ENCODE assay signal across 15 cellular contexts in genomic region chr1:8418301-8418700, GRCh38.
DNase-seq lines count a peak whose midpoint lies in the region; ATAC-seq and TF ChIP-seq lines count a peak whose summit lies in the region.
"Had no signal": no experiment of that assay in that cellular context is flagged by ENCODE, and none has a peak within 500 bp of the region (broad histone marks: within the 10 kb centered on the region; RNA-seq: fewer than 3 reads in every experiment).

No MANE protein-coding gene starts in this region.

- H3K9ac ChIP-seq in duodenal mucosa (ENCODE audit: low read depth in 1 of 2, low read length in 2 of 2) (no peak overlapping the region), PC-3 (ENCODE audit: low read length) (no peak overlapping the region)

- H3K9me3 ChIP-seq in duodenal mucosa (ENCODE audit: control insufficient read depth in 1 of 2, low read length in 2 of 2) (no peaks in the 10 kb centered on the region), prostate gland (no peaks in the 10 kb centered on the region), PC-3 (ENCODE audit: low read length) (no peaks in the 10 kb centered on the region)

- no peak for ATAC-seq in PC-3

- H3K36me3 ChIP-seq in duodenal mucosa (ENCODE audit: control insufficient read depth in 1 of 2, insufficient read depth in 2 of 2, low read length in 2 of 2) (peaks cover 12 to 17% of the 10 kb centered on the region in 2 donors), prostate gland (no peaks in the 10 kb centered on the region), PC-3 (ENCODE audit: low read depth, low read length) (peaks cover 38% of the 10 kb centered on the region)

- 44% methylated on average over 4 of the region's 4 CpGs for WGBS in prostate gland

- POLR2A ChIA-PET in PC-3 (lab: Charles Lee; ENCODE audit: unreplicated experiment): no interaction called here

- H3K27ac ChIP-seq in C4-2B: peak overlapping the region; percentile 57
- H3K27ac ChIP-seq in duodenal mucosa (ENCODE audit: low read depth, low read length): no peak overlapping the region
- peak overlapping the region; percentile 93 to 98 for H3K27ac ChIP-seq in prostate gland
- H3K27ac ChIP-seq in PC-3 (ENCODE audit: low read length): no peak overlapping the region

- DNase-seq in NCI-H146 (lab: John Stamatoyannopoulos, UW) (peak; percentile 26), prostate gland (ENCODE audit: low spot score) (no peak), amygdala (lab: John Stamatoyannopoulos, UW) (no peak), PC-3 (no peak), activated T-cell treated with anti-CD3 and anti-CD28 coated beads for 4 hours (no peak)
- DNase-seq in activated CD8-positive, alpha-beta memory T cell treated with anti-CD3 and anti-CD28 coated beads for 24 hours: no peak
- DNase-seq: amniotic stem cell; effector CD8-positive, alpha-beta T cell; foreskin melanocyte; islet precursor cell; NCI-H446; RPMI8226; stimulated activated CD8-positive, alpha-beta memory T cell treated with anti-CD3 and anti-CD28 coated beads, Interleukin-4, amount 100 ng/mL, for 48 hours had no signal

- no peak overlapping the region for H3K4me2 ChIP-seq in PC-3 (ENCODE audit: low read length)

- peaks cover 17% of the 10 kb centered on the region for H4K20me1 ChIP-seq in PC-3 (ENCODE audit: low read length)

- intact Hi-C loops in prostate gland (cut with DNase I) (no loop called here), PC-3 (cut with micrococcal nuclease) (loop anchor here (5.0 kb wide), 1 partner anchor 49 kb away; no protein-coding TSS in a partner anchor)

- peaks cover 87% of the 10 kb centered on the region for H3K79me2 ChIP-seq in PC-3 (ENCODE audit: low read length)

- H3F3A ChIP-seq in PC-3 (ENCODE audit: low read length, unreplicated experiment): no peaks in the 10 kb centered on the region

- no peak for TF ChIP-seq CTCF in C4-2B (conservative IDR thresholded peaks at IDR 0.05)
- TF ChIP-seq CTCF in prostate gland (IDR thresholded peaks at IDR 0.05): no peak
- TF ChIP-seq CTCF in PC-3 (conservative IDR thresholded peaks at IDR 0.05; ENCODE audit: low read depth, low read length): no peak

- no TSS peak for BruUV-seq in PC-3 (replicated peaks; lab: Mats Ljungman, UMichigan)

- CTCF ChIA-PET in PC-3 (lab: Charles Lee): no interaction called here

- H3K4me3 ChIP-seq in duodenal mucosa (ENCODE audit: low read depth in 1 of 2, low read length in 2 of 2): peak overlapping the region; percentile 28 to 100
- H3K4me3 ChIP-seq in prostate gland: peak overlapping the region in 1 of 2 donors; percentile 84
- H3K4me3 ChIP-seq in PC-3 (ENCODE audit: low read length): no peak overlapping the region

- H3K4me1 ChIP-seq in duodenal mucosa (ENCODE audit: control insufficient read depth in 1 of 2, insufficient read depth in 2 of 2, low read length in 2 of 2) (peaks cover 51 to 55% of the 10 kb centered on the region in 2 donors), prostate gland (replicated peaks) (peaks cover 37% of the 10 kb centered on the region), PC-3 (ENCODE audit: insufficient read depth, low read length) (peaks cover 41% of the 10 kb centered on the region)

- H3K27me3 ChIP-seq in duodenal mucosa (ENCODE audit: control insufficient read depth in 1 of 2, insufficient read depth in 2 of 2, low read length in 2 of 2) (no peaks in the 10 kb centered on the region), prostate gland (replicated peaks; ENCODE audit: insufficient read depth) (no peaks in the 10 kb centered on the region), PC-3 (ENCODE audit: low read length) (no peaks in the 10 kb centered on the region)

- H2AFZ ChIP-seq in PC-3 (ENCODE audit: low read length): no peak overlapping the region

- no peak for TF ChIP-seq POLR2A in prostate gland (IDR thresholded peaks at IDR 0.05)

- H3K9me2 ChIP-seq in PC-3 (replicated peaks; ENCODE audit: low read length): no peaks in the 10 kb centered on the region

Comparison
In these comparisons a context has a peak if more than half of its experiments do, and no peak if none do; other contexts are left out.
1. H3K27ac ChIP-seq: peak in C4-2B (single experiment) and prostate gland (2 of 2); none in duodenal mucosa (single experiment) and PC-3 (single experiment).